1 cellular context compared by ENCODE assay signal in the genomic region with DNA sequence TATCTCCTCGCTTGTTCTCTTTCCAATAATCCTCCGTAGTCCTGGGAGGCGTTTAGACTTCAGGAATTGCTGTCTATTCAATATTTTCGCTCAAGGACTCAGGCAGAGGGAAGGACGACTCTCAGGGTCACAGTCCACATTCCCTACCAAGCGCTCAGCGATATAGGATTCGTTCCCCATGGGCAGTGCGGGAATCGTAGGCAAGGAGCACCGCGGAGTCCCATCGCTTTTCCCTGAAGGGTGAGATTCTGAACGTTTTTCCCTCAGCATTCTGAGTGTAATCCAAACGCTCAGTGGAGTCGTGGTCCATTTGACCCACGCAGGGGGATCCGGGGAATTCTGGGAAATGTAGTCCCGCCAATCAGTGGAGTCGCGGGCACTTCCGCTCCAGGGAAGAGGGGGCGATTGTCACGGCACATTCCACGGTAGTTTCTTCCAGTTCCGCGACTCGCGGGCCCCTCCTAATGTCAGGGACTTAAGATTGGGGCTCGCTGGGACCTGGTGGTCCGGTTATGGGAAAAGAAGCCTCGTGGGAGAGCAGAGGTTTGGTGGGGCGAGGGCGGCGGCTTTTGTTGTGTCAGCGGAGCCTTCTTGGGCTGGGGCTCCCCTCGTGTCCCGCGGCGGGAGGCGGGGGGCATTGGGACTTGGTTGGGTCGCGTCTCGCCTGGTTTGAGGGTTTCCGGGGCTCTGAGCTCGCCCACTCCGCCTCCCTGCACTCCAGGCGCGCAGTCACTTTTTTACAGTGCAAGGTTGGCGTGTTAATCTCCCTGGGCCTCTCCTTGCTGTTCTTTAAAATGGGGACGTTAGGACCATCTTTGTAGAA.
TF ChIP-seq lines count a peak whose summit lies in the region.

A gene (plus strand): TSS at position 364 of the 823 bp plus-strand sequence. CDS start 3,079 bp downstream, outside the sequence.

TF ChIP-seq in HepG2, 621 proteins besides CTCF, POLR2A, EP300 and RAD21 (continued from another document and continues in another):
- TF ChIP-seq, protein P1, sequence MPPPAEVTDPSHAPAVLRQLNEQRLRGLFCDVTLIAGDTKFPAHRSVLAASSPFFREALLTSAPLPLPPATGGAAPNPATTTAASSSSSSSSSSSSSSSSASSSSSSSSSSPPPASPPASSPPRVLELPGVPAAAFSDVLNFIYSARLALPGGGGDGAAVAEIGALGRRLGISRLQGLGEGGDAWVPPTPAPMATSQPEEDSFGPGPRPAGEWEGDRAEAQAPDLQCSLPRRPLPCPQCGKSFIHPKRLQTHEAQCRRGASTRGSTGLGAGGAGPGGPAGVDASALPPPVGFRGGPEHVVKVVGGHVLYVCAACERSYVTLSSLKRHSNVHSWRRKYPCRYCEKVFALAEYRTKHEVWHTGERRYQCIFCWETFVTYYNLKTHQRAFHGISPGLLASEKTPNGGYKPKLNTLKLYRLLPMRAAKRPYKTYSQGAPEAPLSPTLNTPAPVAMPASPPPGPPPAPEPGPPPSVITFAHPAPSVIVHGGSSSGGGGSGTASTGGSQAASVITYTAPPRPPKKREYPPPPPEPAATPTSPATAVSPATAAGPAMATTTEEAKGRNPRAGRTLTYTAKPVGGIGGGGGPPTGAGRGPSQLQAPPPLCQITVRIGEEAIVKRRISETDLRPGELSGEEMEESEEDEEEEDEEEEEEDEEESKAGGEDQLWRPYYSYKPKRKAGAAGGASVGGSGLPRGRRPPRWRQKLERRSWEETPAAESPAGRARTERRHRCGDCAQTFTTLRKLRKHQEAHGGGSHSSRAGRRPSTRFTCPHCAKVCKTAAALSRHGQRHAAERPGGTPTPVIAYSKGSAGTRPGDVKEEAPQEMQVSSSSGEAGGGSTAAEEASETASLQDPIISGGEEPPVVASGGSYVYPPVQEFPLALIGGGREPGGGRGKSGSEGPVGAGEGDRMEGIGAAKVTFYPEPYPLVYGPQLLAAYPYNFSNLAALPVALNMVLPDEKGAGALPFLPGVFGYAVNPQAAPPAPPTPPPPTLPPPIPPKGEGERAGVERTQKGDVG (CRISPR knock-in tag; IDR thresholded peaks at IDR 0.05; ENCODE audit: borderline replicate concordance), result no peak
- TF ChIP-seq SMARCC2 (IDR thresholded peaks at IDR 0.05), result no peak
- TF ChIP-seq, protein P2, sequence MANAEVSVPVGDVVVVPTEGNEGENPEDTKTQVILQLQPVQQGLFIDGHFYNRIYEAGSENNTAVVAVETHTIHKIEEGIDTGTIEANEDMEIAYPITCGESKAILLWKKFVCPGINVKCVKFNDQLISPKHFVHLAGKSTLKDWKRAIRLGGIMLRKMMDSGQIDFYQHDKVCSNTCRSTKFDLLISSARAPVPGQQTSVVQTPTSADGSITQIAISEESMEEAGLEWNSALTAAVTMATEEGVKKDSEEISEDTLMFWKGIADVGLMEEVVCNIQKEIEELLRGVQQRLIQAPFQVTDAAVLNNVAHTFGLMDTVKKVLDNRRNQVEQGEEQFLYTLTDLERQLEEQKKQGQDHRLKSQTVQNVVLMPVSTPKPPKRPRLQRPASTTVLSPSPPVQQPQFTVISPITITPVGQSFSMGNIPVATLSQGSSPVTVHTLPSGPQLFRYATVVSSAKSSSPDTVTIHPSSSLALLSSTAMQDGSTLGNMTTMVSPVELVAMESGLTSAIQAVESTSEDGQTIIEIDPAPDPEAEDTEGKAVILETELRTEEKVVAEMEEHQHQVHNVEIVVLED (CRISPR knock-in tag; IDR thresholded peaks at IDR 0.05; ENCODE audit: borderline replicate concordance), result peak; percentile 83; the same call in 1 of the 2 replicates
- TF ChIP-seq ZNF891 (CRISPR knock-in tag; IDR thresholded peaks at IDR 0.05), result peak; percentile 46; the same call in 1 of the 2 replicates
- TF ChIP-seq ZNF382 (CRISPR knock-in tag; IDR thresholded peaks at IDR 0.05; ENCODE audit: borderline replicate concordance), result no peak
- peak; percentile 87 for TF ChIP-seq HCFC1 (IDR thresholded peaks at IDR 0.05; ENCODE audit: low read depth, low read length)
- TF ChIP-seq, protein P3, sequence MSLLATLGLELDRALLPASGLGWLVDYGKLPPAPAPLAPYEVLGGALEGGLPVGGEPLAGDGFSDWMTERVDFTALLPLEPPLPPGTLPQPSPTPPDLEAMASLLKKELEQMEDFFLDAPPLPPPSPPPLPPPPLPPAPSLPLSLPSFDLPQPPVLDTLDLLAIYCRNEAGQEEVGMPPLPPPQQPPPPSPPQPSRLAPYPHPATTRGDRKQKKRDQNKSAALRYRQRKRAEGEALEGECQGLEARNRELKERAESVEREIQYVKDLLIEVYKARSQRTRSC (CRISPR knock-in tag; IDR thresholded peaks at IDR 0.05; ENCODE audit: low read depth), result no peak
- TF ChIP-seq YY1 (IDR thresholded peaks at IDR 0.05; ENCODE audit: insufficient read depth, insufficient replicate concordance, low read depth, low read length), result peak; percentile 16
- TF ChIP-seq, protein P4, sequence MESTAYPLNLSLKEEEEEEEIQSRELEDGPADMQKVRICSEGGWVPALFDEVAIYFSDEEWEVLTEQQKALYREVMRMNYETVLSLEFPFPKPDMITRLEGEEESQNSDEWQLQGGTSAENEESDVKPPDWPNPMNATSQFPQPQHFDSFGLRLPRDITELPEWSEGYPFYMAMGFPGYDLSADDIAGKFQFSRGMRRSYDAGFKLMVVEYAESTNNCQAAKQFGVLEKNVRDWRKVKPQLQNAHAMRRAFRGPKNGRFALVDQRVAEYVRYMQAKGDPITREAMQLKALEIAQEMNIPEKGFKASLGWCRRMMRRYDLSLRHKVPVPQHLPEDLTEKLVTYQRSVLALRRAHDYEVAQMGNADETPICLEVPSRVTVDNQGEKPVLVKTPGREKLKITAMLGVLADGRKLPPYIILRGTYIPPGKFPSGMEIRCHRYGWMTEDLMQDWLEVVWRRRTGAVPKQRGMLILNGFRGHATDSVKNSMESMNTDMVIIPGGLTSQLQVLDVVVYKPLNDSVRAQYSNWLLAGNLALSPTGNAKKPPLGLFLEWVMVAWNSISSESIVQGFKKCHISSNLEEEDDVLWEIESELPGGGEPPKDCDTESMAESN (CRISPR knock-in tag; conservative IDR thresholded peaks at IDR 0.05), result no peak
- TF ChIP-seq ESRRA (CRISPR knock-in tag; IDR thresholded peaks at IDR 0.05; ENCODE audit: low read depth), result peak; percentile 44; the same call in 1 of the 2 replicates
- TF ChIP-seq, protein P5, sequence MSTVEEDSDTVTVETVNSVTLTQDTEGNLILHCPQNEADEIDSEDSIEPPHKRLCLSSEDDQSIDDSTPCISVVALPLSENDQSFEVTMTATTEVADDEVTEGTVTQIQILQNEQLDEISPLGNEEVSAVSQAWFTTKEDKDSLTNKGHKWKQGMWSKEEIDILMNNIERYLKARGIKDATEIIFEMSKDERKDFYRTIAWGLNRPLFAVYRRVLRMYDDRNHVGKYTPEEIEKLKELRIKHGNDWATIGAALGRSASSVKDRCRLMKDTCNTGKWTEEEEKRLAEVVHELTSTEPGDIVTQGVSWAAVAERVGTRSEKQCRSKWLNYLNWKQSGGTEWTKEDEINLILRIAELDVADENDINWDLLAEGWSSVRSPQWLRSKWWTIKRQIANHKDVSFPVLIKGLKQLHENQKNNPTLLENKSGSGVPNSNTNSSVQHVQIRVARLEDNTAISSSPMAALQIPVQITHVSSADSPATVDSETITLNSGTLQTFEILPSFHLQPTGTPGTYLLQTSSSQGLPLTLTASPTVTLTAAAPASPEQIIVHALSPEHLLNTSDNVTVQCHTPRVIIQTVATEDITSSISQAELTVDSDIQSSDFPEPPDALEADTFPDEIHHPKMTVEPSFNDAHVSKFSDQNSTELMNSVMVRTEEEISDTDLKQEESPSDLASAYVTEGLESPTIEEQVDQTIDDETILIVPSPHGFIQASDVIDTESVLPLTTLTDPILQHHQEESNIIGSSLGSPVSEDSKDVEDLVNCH (CRISPR knock-in tag; IDR thresholded peaks at IDR 0.05), result no peak
- TF ChIP-seq LCORL (IDR thresholded peaks at IDR 0.05), result no peak
- TF ChIP-seq LCORL (CRISPR knock-in tag; IDR thresholded peaks at IDR 0.05), result no peak
- TF ChIP-seq CHCHD3 (CRISPR knock-in tag; IDR thresholded peaks at IDR 0.05), result no peak
- TF ChIP-seq ZNF530 (CRISPR knock-in tag; IDR thresholded peaks at IDR 0.05; ENCODE audit: low read depth), result no peak
- no peak for TF ChIP-seq ISX (CRISPR knock-in tag; conservative IDR thresholded peaks at IDR 0.05)
- TF ChIP-seq, protein P6, sequence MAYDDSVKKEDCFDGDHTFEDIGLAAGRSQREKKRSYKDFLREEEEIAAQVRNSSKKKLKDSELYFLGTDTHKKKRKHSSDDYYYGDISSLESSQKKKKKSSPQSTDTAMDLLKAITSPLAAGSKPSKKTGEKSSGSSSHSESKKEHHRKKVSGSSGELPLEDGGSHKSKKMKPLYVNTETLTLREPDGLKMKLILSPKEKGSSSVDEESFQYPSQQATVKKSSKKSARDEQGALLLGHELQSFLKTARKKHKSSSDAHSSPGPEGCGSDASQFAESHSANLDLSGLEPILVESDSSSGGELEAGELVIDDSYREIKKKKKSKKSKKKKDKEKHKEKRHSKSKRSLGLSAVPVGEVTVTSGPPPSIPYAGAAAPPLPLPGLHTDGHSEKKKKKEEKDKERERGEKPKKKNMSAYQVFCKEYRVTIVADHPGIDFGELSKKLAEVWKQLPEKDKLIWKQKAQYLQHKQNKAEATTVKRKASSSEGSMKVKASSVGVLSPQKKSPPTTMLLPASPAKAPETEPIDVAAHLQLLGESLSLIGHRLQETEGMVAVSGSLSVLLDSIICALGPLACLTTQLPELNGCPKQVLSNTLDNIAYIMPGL (CRISPR knock-in tag; IDR thresholded peaks at IDR 0.05; ENCODE audit: borderline replicate concordance in 1 of 2, low read depth in 1 of 2), result peak; percentile 61 to 62; a peak in 2 of 4 replicates
- peak; percentile 60 for TF ChIP-seq PHF20 (CRISPR knock-in tag; IDR thresholded peaks at IDR 0.05)
- TF ChIP-seq ZNF160 (CRISPR knock-in tag; IDR thresholded peaks at IDR 0.05), result no peak
- TF ChIP-seq RORA (CRISPR knock-in tag; IDR thresholded peaks at IDR 0.05), result no peak
- TF ChIP-seq, protein P7, sequence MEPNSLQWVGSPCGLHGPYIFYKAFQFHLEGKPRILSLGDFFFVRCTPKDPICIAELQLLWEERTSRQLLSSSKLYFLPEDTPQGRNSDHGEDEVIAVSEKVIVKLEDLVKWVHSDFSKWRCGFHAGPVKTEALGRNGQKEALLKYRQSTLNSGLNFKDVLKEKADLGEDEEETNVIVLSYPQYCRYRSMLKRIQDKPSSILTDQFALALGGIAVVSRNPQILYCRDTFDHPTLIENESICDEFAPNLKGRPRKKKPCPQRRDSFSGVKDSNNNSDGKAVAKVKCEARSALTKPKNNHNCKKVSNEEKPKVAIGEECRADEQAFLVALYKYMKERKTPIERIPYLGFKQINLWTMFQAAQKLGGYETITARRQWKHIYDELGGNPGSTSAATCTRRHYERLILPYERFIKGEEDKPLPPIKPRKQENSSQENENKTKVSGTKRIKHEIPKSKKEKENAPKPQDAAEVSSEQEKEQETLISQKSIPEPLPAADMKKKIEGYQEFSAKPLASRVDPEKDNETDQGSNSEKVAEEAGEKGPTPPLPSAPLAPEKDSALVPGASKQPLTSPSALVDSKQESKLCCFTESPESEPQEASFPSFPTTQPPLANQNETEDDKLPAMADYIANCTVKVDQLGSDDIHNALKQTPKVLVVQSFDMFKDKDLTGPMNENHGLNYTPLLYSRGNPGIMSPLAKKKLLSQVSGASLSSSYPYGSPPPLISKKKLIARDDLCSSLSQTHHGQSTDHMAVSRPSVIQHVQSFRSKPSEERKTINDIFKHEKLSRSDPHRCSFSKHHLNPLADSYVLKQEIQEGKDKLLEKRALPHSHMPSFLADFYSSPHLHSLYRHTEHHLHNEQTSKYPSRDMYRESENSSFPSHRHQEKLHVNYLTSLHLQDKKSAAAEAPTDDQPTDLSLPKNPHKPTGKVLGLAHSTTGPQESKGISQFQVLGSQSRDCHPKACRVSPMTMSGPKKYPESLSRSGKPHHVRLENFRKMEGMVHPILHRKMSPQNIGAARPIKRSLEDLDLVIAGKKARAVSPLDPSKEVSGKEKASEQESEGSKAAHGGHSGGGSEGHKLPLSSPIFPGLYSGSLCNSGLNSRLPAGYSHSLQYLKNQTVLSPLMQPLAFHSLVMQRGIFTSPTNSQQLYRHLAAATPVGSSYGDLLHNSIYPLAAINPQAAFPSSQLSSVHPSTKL (CRISPR knock-in tag; IDR thresholded peaks at IDR 0.05), result peak; percentile 55
- TF ChIP-seq, protein P8, sequence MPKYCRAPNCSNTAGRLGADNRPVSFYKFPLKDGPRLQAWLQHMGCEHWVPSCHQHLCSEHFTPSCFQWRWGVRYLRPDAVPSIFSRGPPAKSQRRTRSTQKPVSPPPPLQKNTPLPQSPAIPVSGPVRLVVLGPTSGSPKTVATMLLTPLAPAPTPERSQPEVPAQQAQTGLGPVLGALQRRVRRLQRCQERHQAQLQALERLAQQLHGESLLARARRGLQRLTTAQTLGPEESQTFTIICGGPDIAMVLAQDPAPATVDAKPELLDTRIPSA (CRISPR knock-in tag; IDR thresholded peaks at IDR 0.05; ENCODE audit: borderline replicate concordance), result no peak
- TF ChIP-seq TMF1 (CRISPR knock-in tag; IDR thresholded peaks at IDR 0.05; ENCODE audit: low read depth), result no peak
- TF ChIP-seq, protein P9, sequence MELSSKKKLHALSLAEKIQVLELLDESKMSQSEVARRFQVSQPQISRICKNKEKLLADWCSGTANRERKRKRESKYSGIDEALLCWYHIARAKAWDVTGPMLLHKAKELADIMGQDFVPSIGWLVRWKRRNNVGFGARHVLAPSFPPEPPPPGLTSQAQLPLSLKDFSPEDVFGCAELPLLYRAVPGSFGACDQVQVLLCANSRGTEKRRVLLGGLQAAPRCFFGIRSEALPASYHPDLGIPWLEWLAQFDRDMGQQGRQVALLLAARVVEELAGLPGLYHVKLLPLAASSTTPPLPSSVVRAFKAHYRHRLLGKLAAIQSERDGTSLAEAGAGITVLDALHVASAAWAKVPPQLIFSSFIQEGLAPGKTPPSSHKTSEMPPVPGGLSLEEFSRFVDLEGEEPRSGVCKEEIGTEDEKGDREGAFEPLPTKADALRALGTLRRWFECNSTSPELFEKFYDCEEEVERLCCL (CRISPR knock-in tag; IDR thresholded peaks at IDR 0.05; ENCODE audit: borderline replicate concordance), result no peak
- no peak for TF ChIP-seq SATB2 (CRISPR knock-in tag; IDR thresholded peaks at IDR 0.05)
- no peak for TF ChIP-seq SNAPC2 (CRISPR knock-in tag; IDR thresholded peaks at IDR 0.05)
- peak; percentile 94 for TF ChIP-seq ZNF143 (CRISPR knock-in tag; IDR thresholded peaks at IDR 0.05)
- no peak for TF ChIP-seq MZF1 (CRISPR knock-in tag; IDR thresholded peaks at IDR 0.05; ENCODE audit: borderline replicate concordance)
- TF ChIP-seq, protein P10, sequence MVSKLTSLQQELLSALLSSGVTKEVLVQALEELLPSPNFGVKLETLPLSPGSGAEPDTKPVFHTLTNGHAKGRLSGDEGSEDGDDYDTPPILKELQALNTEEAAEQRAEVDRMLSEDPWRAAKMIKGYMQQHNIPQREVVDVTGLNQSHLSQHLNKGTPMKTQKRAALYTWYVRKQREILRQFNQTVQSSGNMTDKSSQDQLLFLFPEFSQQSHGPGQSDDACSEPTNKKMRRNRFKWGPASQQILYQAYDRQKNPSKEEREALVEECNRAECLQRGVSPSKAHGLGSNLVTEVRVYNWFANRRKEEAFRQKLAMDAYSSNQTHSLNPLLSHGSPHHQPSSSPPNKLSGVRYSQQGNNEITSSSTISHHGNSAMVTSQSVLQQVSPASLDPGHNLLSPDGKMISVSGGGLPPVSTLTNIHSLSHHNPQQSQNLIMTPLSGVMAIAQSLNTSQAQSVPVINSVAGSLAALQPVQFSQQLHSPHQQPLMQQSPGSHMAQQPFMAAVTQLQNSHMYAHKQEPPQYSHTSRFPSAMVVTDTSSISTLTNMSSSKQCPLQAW (CRISPR knock-in tag; IDR thresholded peaks at IDR 0.05), result peak; percentile 70; the same call in 1 of the 2 replicates
